ENCODE assay signal across 8 cellular contexts in the genomic region with DNA sequence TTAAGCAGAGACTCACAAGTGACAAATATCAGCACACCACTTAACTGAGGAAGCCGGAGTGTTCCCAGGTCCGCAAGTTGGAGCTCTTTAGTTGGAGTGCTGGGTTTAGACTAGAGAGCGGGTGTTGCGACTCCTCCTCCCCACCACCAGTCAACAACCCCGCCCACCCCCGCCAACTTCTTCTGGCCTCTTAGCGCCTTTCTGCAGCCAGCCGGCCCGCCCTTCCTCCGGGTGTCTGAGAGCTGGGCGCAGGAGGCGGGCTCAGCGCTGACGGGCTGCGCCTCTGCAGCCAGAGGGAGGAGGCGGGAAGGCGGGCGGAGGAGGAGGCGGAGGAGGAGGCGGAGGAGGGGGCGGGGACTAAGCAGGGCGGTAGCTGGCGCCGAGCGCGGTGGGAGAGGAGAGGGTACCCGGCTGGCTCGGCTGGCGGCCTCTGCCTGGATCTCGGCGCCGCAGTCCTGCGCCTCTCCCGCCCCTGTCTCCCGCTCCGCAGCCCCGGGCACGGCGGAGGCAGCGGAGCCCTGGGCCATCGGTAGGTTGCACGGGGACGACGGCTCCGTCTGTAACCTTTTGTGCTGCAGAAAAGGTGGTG. TPM values are rescaled to one million over a fixed set of nuclear protein-coding genes. Genes with fewer than 3 reads are reported as not detected.
A peak's percentile ranks its signal among the peaks of the same experiment; 100 is the strongest.
DNase-seq lines count a peak whose midpoint lies in the region; ATAC-seq lines count a peak whose summit lies in the region.

A gene with protein sequence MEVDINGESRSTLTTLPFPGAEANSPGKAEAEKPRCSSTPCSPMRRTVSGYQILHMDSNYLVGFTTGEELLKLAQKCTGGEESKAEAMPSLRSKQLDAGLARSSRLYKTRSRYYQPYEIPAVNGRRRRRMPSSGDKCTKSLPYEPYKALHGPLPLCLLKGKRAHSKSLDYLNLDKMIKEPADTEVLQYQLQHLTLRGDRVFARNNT (plus strand): TSS at position 396 of the 589 bp plus-strand sequence. CDS start 17,157 bp downstream, outside the sequence.

- no peak within 1 kb of the TSS for H2BK5ac ChIP-seq in mesenchymal stem cell (ENCODE audit: low read depth, low read length, poor library complexity, severe bottlenecking)

- H3K9ac ChIP-seq in NT2/D1 (ENCODE audit: insufficient read length, low read depth) = peak within 1 kb of the TSS; percentile 92
- H3K9ac ChIP-seq in endocrine pancreas (ENCODE audit: control insufficient read depth, insufficient read depth, low read length) = peak within 1 kb of the TSS; percentile 87
- peak within 1 kb of the TSS; percentile 85 for H3K9ac ChIP-seq in mesenchymal stem cell (ENCODE audit: low read length)

- peak within 1 kb of the TSS; percentile 81 to 95 for H3K4ac ChIP-seq in mesenchymal stem cell (ENCODE audit: low read depth in 1 of 2, low read length in 2 of 2)

- no peaks in the 10 kb centered on the region for H3K79me1 ChIP-seq in mesenchymal stem cell (replicated peaks; ENCODE audit: low read length, poor library complexity, severe bottlenecking)

- no peak within 1 kb of the TSS for H2AK5ac ChIP-seq in mesenchymal stem cell (ENCODE audit: low read length, severe bottlenecking)

- H3K4me1 ChIP-seq in NT2/D1 (ENCODE audit: insufficient read depth, insufficient read length) (no peaks in the 10 kb centered on the region), endocrine pancreas (ENCODE audit: control insufficient read depth, insufficient read depth, low read length) (peaks cover 24% of the 10 kb centered on the region), mesenchymal stem cell (ENCODE audit: control insufficient read depth, insufficient read depth, low read depth, low read length) (peaks cover 2% of the 10 kb centered on the region)

- DNase-seq in Caki2 (ENCODE audit: low read depth) = peak; percentile 96
- DNase-seq in HUDEP-2 (lab: John Stamatoyannopoulos, UW; ENCODE audit: unreplicated experiment in 76 of 76) = peak in 75 of 76 experiments; percentile 36 to 98 (median 95)
- DNase-seq in NT2/D1 (ENCODE audit: low read depth, low spot score) = peak; percentile 93
- peak; percentile 83 for DNase-seq in activated CD8-positive, alpha-beta memory T cell treated with anti-CD3 and anti-CD28 coated beads, Interleukin-2, amount 50 U/mL, for 24 hours (ENCODE audit: extremely low read depth)
- DNase-seq in mesenchymal stem cell = peak; percentile 98
- peak; percentile 85 for DNase-seq in stimulated activated CD8-positive, alpha-beta memory T cell treated with anti-CD3 and anti-CD28 coated beads, Interleukin-12 subunit alpha, Interleukin-12 subunit beta, amount 100 ng/mL, for 24 hours (ENCODE audit: extremely low read depth)

- peak within 1 kb of the TSS in 1 of 2 experiments; percentile 96 for H3K23ac ChIP-seq in mesenchymal stem cell (ENCODE audit: low read length in 2 of 2)

- H3K36me3 ChIP-seq in NT2/D1 (ENCODE audit: insufficient read depth, insufficient read length, low read length) = no peaks in the 10 kb centered on the region
- no peaks in the 10 kb centered on the region for H3K36me3 ChIP-seq in endocrine pancreas (ENCODE audit: control insufficient read depth, insufficient read depth, low read length)
- H3K36me3 ChIP-seq in mesenchymal stem cell (ENCODE audit: control insufficient read depth in 1 of 2, insufficient read depth in 2 of 2, low read depth in 1 of 2, low read length in 2 of 2) = peaks cover 0 to 3% of the 10 kb centered on the region in 2 experiments

- peak within 1 kb of the TSS; percentile 86 to 99 for H3K14ac ChIP-seq in mesenchymal stem cell (ENCODE audit: low read length in 2 of 2)

- peak within 1 kb of the TSS; percentile 92 for H4K91ac ChIP-seq in mesenchymal stem cell (ENCODE audit: low read length)

- H3K4me2 ChIP-seq in mesenchymal stem cell (ENCODE audit: low read length, poor library complexity, severe bottlenecking) = peak within 1 kb of the TSS; percentile 99

- peak within 1 kb of the TSS; percentile 71 for H2BK120ac ChIP-seq in mesenchymal stem cell (ENCODE audit: low read depth, low read length)

- H3K9me3 ChIP-seq in NT2/D1 (ENCODE audit: insufficient read depth, low read length) = no peaks in the 10 kb centered on the region
- H3K9me3 ChIP-seq in endocrine pancreas (ENCODE audit: control insufficient read depth, low read length) = no peaks in the 10 kb centered on the region
- no peaks in the 10 kb centered on the region for H3K9me3 ChIP-seq in mesenchymal stem cell (ENCODE audit: control insufficient read depth, low read length)

- H3K27ac ChIP-seq in mesenchymal stem cell (ENCODE audit: low read length, poor library complexity, severe bottlenecking) = peak within 1 kb of the TSS; percentile 59

- peak within 1 kb of the TSS in 1 of 2 experiments; percentile 77 for H2BK12ac ChIP-seq in mesenchymal stem cell (ENCODE audit: low read length in 2 of 2)

- H4K8ac ChIP-seq in mesenchymal stem cell (ENCODE audit: low read length) = peak within 1 kb of the TSS; percentile 70

- no peaks in the 10 kb centered on the region for H3K27me3 ChIP-seq in NT2/D1 (ENCODE audit: insufficient read depth, insufficient read length)
- H3K27me3 ChIP-seq in endocrine pancreas (ENCODE audit: control insufficient read depth, insufficient read depth, low read length) = no peaks in the 10 kb centered on the region
- H3K27me3 ChIP-seq in mesenchymal stem cell (ENCODE audit: control insufficient read depth in 1 of 2, insufficient read depth in 1 of 2, low read length in 2 of 2) = no peaks in the 10 kb centered on the region

- ATAC-seq in GM21390 (IDR thresholded peaks at IDR 0.05; ENCODE audit: unreplicated experiment) = peak; percentile 80

- H2AFZ ChIP-seq in mesenchymal stem cell (ENCODE audit: low read depth, low read length) = peak within 1 kb of the TSS; percentile 79

- H3K4me3 ChIP-seq in NT2/D1 (ENCODE audit: insufficient read length, low read depth) = peak within 1 kb of the TSS; percentile 80
- peak within 1 kb of the TSS; percentile 93 for H3K4me3 ChIP-seq in endocrine pancreas (ENCODE audit: control insufficient read depth, insufficient read depth, low read length)
- H3K4me3 ChIP-seq in mesenchymal stem cell (ENCODE audit: insufficient read depth in 1 of 2, low read depth in 1 of 2, low read length in 2 of 2) = peak within 1 kb of the TSS; percentile 89 to 92

- H3K18ac ChIP-seq in mesenchymal stem cell (ENCODE audit: low read depth in 1 of 2, low read length in 2 of 2) = peak within 1 kb of the TSS; percentile 90 to 94

- in situ Hi-C loops in Caki2 (cut with HindIII; ENCODE audit: low pct_unique_long_range_greater_than_20kb, low sequenced_read_pairs) = no loop called here

- under 1% methylated on average over 19 of the region's 45 CpGs for WGBS in mesenchymal stem cell

- H2BK15ac ChIP-seq in mesenchymal stem cell (ENCODE audit: low read depth, poor library complexity, severe bottlenecking) = peak within 1 kb of the TSS; percentile 90

RNA-seq across cellular contexts. Expression of the gene that starts here (rescaled TPM):
- total RNA-seq in Caki2 (2014; rRNA removed; shearing (Covaris generic); ENCODE audit: low replicate concordance) = 9.8 and 13.6 TPM in 2 replicates
- polyA plus RNA-seq in mesenchymal stem cell (2013, experiment 1 of 2) = 4.8 TPM
- polyA plus RNA-seq in mesenchymal stem cell (2013, experiment 2 of 2) = 5.1 TPM

Comparison
In these comparisons a context has a peak if more than half of its experiments do, and no peak if none do; other contexts are left out.
1. Peak in every context shown above with its lines: DNase-seq, ATAC-seq, H3K4me3 ChIP-seq and H3K27ac ChIP-seq.